In genomic region chr2:238947920-238948710, GRCh38 we compare ENCODE assay signal across 8 cellular contexts.
A peak's percentile ranks its signal among the peaks of the same experiment; 100 is the strongest.
DNase-seq lines count a peak whose midpoint lies in the region; ATAC-seq and TF ChIP-seq lines count a peak whose summit lies in the region.

No MANE protein-coding gene starts in this region.

- H3K4me1 ChIP-seq in mucosa of descending colon (ENCODE audit: low read depth) (no peaks in the 10 kb centered on the region), BE2C (no peaks in the 10 kb centered on the region)

- ATAC-seq in mucosa of descending colon (peak; percentile 46), GM21367 (IDR thresholded peaks at IDR 0.05; ENCODE audit: unreplicated experiment) (no peak), HG02623 (IDR thresholded peaks at IDR 0.05; ENCODE audit: unreplicated experiment) (no peak)

- H3K9me3 ChIP-seq in mucosa of descending colon (no peaks in the 10 kb centered on the region), BE2C (no peaks in the 10 kb centered on the region)

- H3K4me3 ChIP-seq in mucosa of descending colon (no peak overlapping the region), BE2C (ENCODE audit: low read depth, low read length) (no peak overlapping the region)

- intact Hi-C loops in mucosa of descending colon (cut with DNase I, micrococcal nuclease) = no loop called here

- TF ChIP-seq CTCF in mucosa of descending colon (IDR thresholded peaks at IDR 0.05) (no peak), BE2C (IDR thresholded peaks at IDR 0.05; ENCODE audit: low read depth, low read length) (no peak)

- DNase-seq in Daoy (ENCODE audit: low read depth) = peak; percentile 90
- peak; percentile 94 for DNase-seq in NOMO-1 treated with DMSO at 0.1 percent for 48 hours (lab: John Stamatoyannopoulos, UW; ENCODE audit: unreplicated experiment)
- DNase-seq in dermis blood vessel endothelial cell = peak; percentile 23
- peak in 1 of 3 donors; percentile 26 for DNase-seq in mucosa of descending colon
- no peak for DNase-seq in BE2C
- DNase-seq in germinal center (ENCODE audit: low spot score) = no peak

- H3K36me3 ChIP-seq in mucosa of descending colon (ENCODE audit: low read depth) (no peaks in the 10 kb centered on the region), BE2C (no peaks in the 10 kb centered on the region)

- H3K27me3 ChIP-seq in BE2C = peaks cover 7% of the 10 kb centered on the region; the same call in 1 of the 2 replicates

Comparison
In these comparisons a context has a peak if more than half of its experiments do, and no peak if none do; other contexts are left out.
1. DNase-seq: peak in Daoy (single experiment), NOMO-1 treated with DMSO at 0.1 percent for 48 hours (single experiment) and dermis blood vessel endothelial cell (single experiment); none in BE2C (single experiment) and germinal center (single experiment).